ENCODE assay signal across 9 cellular contexts in genomic region chr7:108415821-108416536, GRCh38. TPM values are rescaled to one million over a fixed set of nuclear protein-coding genes. Genes with fewer than 3 reads are reported as not detected.
DNase-seq lines count a peak whose midpoint lies in the region; ATAC-seq and TF ChIP-seq lines count a peak whose summit lies in the region.
"Had no signal": no experiment of that assay in that cellular context is flagged by ENCODE, and none has a peak within 500 bp of the region (broad histone marks: within the 10 kb centered on the region; RNA-seq: fewer than 3 reads in every experiment).

No MANE protein-coding gene starts in this region.

- H3K36me3 ChIP-seq in ascending aorta, result no peaks in the 10 kb centered on the region

- H3K27me3 Mint-ChIP-seq in chondrocyte (ENCODE audit: low read depth), result no peaks in the 10 kb centered on the region

- TF ChIP-seq CTCF in chondrocyte (IDR thresholded peaks at IDR 0.05) (no peak), ascending aorta (IDR thresholded peaks at IDR 0.05) (no peak)

- DNase-seq in GDM1 (lab: John Stamatoyannopoulos, UW) (peak; percentile 49), NOMO-1 treated with DMSO at 0.1 percent for 48 hours (lab: John Stamatoyannopoulos, UW; ENCODE audit: unreplicated experiment) (peak; percentile 73), chondrocyte (ENCODE audit: low spot score) (no peak), putamen (ENCODE audit: low spot score) (peak; percentile 58), SW 1271 (lab: John Stamatoyannopoulos, UW) (no peak), ascending aorta (ENCODE audit: low spot score in 2 of 2) (no peak)

- no peaks in the 10 kb centered on the region for H3K27me3 ChIP-seq in ascending aorta

- H3K36me3 Mint-ChIP-seq in chondrocyte (ENCODE audit: low read depth), result no peaks in the 10 kb centered on the region

- intact Hi-C loops in ascending aorta (cut with DNase I), result no loop called here

- H3K4me1 ChIP-seq in ascending aorta, result no peaks in the 10 kb centered on the region

- peak overlapping the region; percentile 85 for H3K27ac Mint-ChIP-seq in chondrocyte (ENCODE audit: unreplicated experiment)
- H3K27ac Mint-ChIP-seq: T-helper 1 cell treated with Interleukin-12 subunit alpha and Interleukin-12 subunit beta and Interleukin-4 antibody, amounts not matched to agents 30 μg/mL and 1 μg/mL, for 36 hours had no signal

- H3K4me1 Mint-ChIP-seq in chondrocyte (ENCODE audit: low read depth), result peaks cover 61% of the 10 kb centered on the region

- H3K9me3 ChIP-seq in ascending aorta, result no peaks in the 10 kb centered on the region

- H3K4me3 ChIP-seq in ascending aorta, result no peak overlapping the region

- H3K27ac ChIP-seq in ascending aorta, result no peak overlapping the region

- H3K4me3 Mint-ChIP-seq in chondrocyte (ENCODE audit: unreplicated experiment), result no peak overlapping the region
- H3K4me3 Mint-ChIP-seq: T-helper 1 cell treated with Interleukin-12 subunit alpha and Interleukin-12 subunit beta and Interleukin-4 antibody, amounts not matched to agents 30 μg/mL and 1 μg/mL, for 36 hours had no signal

- ATAC-seq in GM19372 (IDR thresholded peaks at IDR 0.05; ENCODE audit: low read depth, unreplicated experiment), result peak; percentile 80
- peak; percentile 83 for ATAC-seq in HG03354 (IDR thresholded peaks at IDR 0.05; ENCODE audit: poor library complexity, severe bottlenecking, unreplicated experiment)

- peaks cover 7% of the 10 kb centered on the region for H3K9me3 Mint-ChIP-seq in chondrocyte (ENCODE audit: low read depth)
- H3K9me3 Mint-ChIP-seq: T-helper 1 cell treated with Interleukin-12 subunit alpha and Interleukin-12 subunit beta and Interleukin-4 antibody, amounts not matched to agents 30 μg/mL and 1 μg/mL, for 36 hours had no signal

RNA-seq across cellular contexts. Expression of gene NRCAM, which starts 40.3 kb away (rescaled TPM):
- total RNA-seq in chondrocyte (7.8 to 40.0 TPM (median 9.5 TPM) in 3 replicates), ascending aorta (0.53 TPM)

Comparison
In these comparisons a context has a peak if more than half of its experiments do, and no peak if none do; other contexts are left out.
1. DNase-seq: peak in GDM1 (single experiment), NOMO-1 treated with DMSO at 0.1 percent for 48 hours (single experiment) and putamen (single experiment); none in chondrocyte (single experiment), SW 1271 (0 of 2) and ascending aorta (0 of 2).